ENCODE assay signal across 20 cellular contexts in genomic region chr12:93634416-93634815, GRCh38. TPM values are rescaled to one million over a fixed set of nuclear protein-coding genes. Genes with fewer than 3 reads are reported as not detected.
DNase-seq lines count a peak whose midpoint lies in the region; ATAC-seq and TF ChIP-seq lines count a peak whose summit lies in the region.
"Had no signal": no experiment of that assay in that cellular context is flagged by ENCODE, and none has a peak within 500 bp of the region (broad histone marks: within the 10 kb centered on the region; RNA-seq: fewer than 3 reads in every experiment).

No MANE protein-coding gene starts in this region.

- peaks cover 4% of the 10 kb centered on the region for H3K9me3 Mint-ChIP-seq in activated naive CD4-positive, alpha-beta T cell treated with anti-CD3 and anti-CD28 coated beads for 36 hours

- H3K9ac ChIP-seq in SK-N-SH: no peak overlapping the region

- no peaks in the 10 kb centered on the region for H3K9me2 ChIP-seq in SK-N-SH

- peaks cover 16% of the 10 kb centered on the region for H3F3A ChIP-seq in SK-N-SH (replicated peaks; ENCODE audit: insufficient read depth)

- H3K36me3 Mint-ChIP-seq in activated naive CD4-positive, alpha-beta T cell treated with anti-CD3 and anti-CD28 coated beads for 36 hours (ENCODE audit: low read depth): no peaks in the 10 kb centered on the region
- H3K36me3 Mint-ChIP-seq: brain; CD4-positive, alpha-beta memory T cell; natural killer cell treated with Interleukin-12 subunit alpha and Interleukin-12 subunit beta and Interleukin-15 and Interleukin-18, amount 100 ng/mL, for 72 hours had no signal

- no peak for ATAC-seq in HG03460 (IDR thresholded peaks at IDR 0.05; ENCODE audit: unreplicated experiment)
- ATAC-seq: activated naive CD4-positive, alpha-beta T cell treated with anti-CD3 and anti-CD28 coated beads, Interleukin-2, amount 50 U/mL, for 72 hours; natural killer cell treated with Interleukin-12 subunit alpha and Interleukin-12 subunit beta and Interleukin-15 and Interleukin-18, amount 100 ng/mL, for 72 hours had no signal

- TF ChIP-seq EP300 in SK-N-SH (IDR thresholded peaks at IDR 0.05; ENCODE audit: borderline replicate concordance in 1 of 2, low read depth in 1 of 2, low read length in 1 of 2): no peak

- CTCF ChIA-PET in SK-N-SH (lab: Yijun Ruan, JAX): no interaction called here
- CTCF ChIA-PET in activated naive CD4-positive, alpha-beta T cell treated with anti-CD3 and anti-CD28 coated beads for 36 hours (lab: Charles Lee): interaction anchor here (0.6 kb wide), 1 partner anchor 21 kb away, joined by 3 read pairs; no protein-coding TSS in a partner anchor

- POLR2A ChIA-PET in SK-N-SH (lab: Yijun Ruan, JAX): no interaction called here

- H3K27ac Mint-ChIP-seq in activated naive CD4-positive, alpha-beta T cell treated with anti-CD3 and anti-CD28 coated beads for 36 hours: no peak overlapping the region
- H3K27ac Mint-ChIP-seq: activated naive CD4-positive, alpha-beta T cell treated with anti-CD3 and anti-CD28 coated beads, Interleukin-2, amount 50 U/mL, for 72 hours; brain; CD4-positive, alpha-beta memory T cell; dendritic cell treated with granulocyte-macrophage colony-stimulating factor and Interleukin-4, amounts not matched to agents 40 ng/mL and 50 ng/mL, for 4 days; IgD-negative memory B cell; natural killer cell treated with Interleukin-12 subunit alpha and Interleukin-12 subunit beta and Interleukin-15 and Interleukin-18, amount 100 ng/mL, for 72 hours had no signal

- H3K4me3 ChIP-seq in SK-N-SH (ENCODE audit: low read depth in 2 of 2, low read length in 1 of 2) (no peak overlapping the region), skeletal muscle cell (ENCODE audit: low read depth, low read length) (no peak overlapping the region)
- H3K4me3 ChIP-seq: sigmoid colon, thoracic aorta had no signal

- no peak overlapping the region for H3K4me3 Mint-ChIP-seq in activated naive CD4-positive, alpha-beta T cell treated with anti-CD3 and anti-CD28 coated beads for 36 hours
- H3K4me3 Mint-ChIP-seq: brain; CD4-positive, alpha-beta memory T cell; dendritic cell treated with granulocyte-macrophage colony-stimulating factor and Interleukin-4, amounts not matched to agents 40 ng/mL and 50 ng/mL, for 4 days; IgD-negative memory B cell; natural killer cell treated with Interleukin-12 subunit alpha and Interleukin-12 subunit beta and Interleukin-15 and Interleukin-18, amount 100 ng/mL, for 72 hours had no signal

- H4K20me1 ChIP-seq in SK-N-SH (ENCODE audit: insufficient read depth): no peaks in the 10 kb centered on the region

- H3K27me3 ChIP-seq in SK-N-SH (ENCODE audit: insufficient read depth): no peaks in the 10 kb centered on the region
- H3K27me3 ChIP-seq: sigmoid colon had no signal

- H3K4me2 ChIP-seq in SK-N-SH: no peak overlapping the region

- no peaks in the 10 kb centered on the region for H3K79me2 ChIP-seq in SK-N-SH (ENCODE audit: insufficient read depth)

- intact Hi-C loops in activated naive CD4-positive, alpha-beta T cell treated with anti-CD3 and anti-CD28 coated beads for 36 hours (cut with micrococcal nuclease): no loop called here

- no peaks in the 10 kb centered on the region for H3K9me3 ChIP-seq in SK-N-SH
- H3K9me3 ChIP-seq: sigmoid colon, thoracic aorta had no signal

- no peak overlapping the region for H2AFZ ChIP-seq in SK-N-SH (ENCODE audit: low read depth)

- no peaks in the 10 kb centered on the region for H3K36me3 ChIP-seq in SK-N-SH (replicated peaks in 1 of 2; ENCODE audit: control insufficient read depth in 1 of 2, insufficient read depth in 2 of 2, low read length in 1 of 2)
- H3K36me3 ChIP-seq: sigmoid colon, thoracic aorta had no signal

- H3K4me1 ChIP-seq in SK-N-SH (ENCODE audit: control insufficient read depth in 1 of 2, insufficient read depth in 2 of 2, low read depth in 1 of 2, low read length in 1 of 2): no peaks in the 10 kb centered on the region; a peak in 1 of 4 replicates
- H3K4me1 ChIP-seq: sigmoid colon had no signal

- 62% methylated on average over 3 of the region's 3 CpGs for WGBS in SK-N-SH (ENCODE audit: low lambda C conversion rate)

- peak; percentile 25 for DNase-seq in GM03348 (ENCODE audit: low spot score)
- DNase-seq in SK-N-SH: no peak
- peak; percentile 79 for DNase-seq in fibroblast of gingiva (ENCODE audit: low read depth)
- DNase-seq in skeletal muscle cell (ENCODE audit: low read depth): peak; percentile 88
- DNase-seq in NCI-H2227 treated with DMSO at 0.1 percent for 48 hours (lab: John Stamatoyannopoulos, UW): no peak
- DNase-seq in activated naive CD4-positive, alpha-beta T cell treated with anti-CD3 and anti-CD28 coated beads for 36 hours: no peak
- no peak for DNase-seq in activated CD4-positive, alpha-beta T cell treated with anti-CD3 and anti-CD28 coated beads, Interleukin-2, amount 50 U/mL, for 1 hour
- DNase-seq: activated T-cell treated with anti-CD3 and anti-CD28 coated beads, Interleukin-2, amount 50 U/mL, for 48 hours; CD4-positive, alpha-beta memory T cell; DMS53; NCI-H1436 treated with DMSO at 0.1 percent for 48 hours; NCI-H524; sigmoid colon had no signal

- peaks cover 2% of the 10 kb centered on the region for H3K27me3 Mint-ChIP-seq in activated naive CD4-positive, alpha-beta T cell treated with anti-CD3 and anti-CD28 coated beads for 36 hours (ENCODE audit: low read depth)

- H3K27ac ChIP-seq in SK-N-SH (ENCODE audit: low read depth in 2 of 2, low read length in 1 of 2): 0 out of 4 replicates have a peak overlapping the region, but pooled peaks of 1 of the 2 experiments have one; percentile 24
- H3K27ac ChIP-seq: sigmoid colon, thoracic aorta had no signal

- no peak for TF ChIP-seq RAD21 in SK-N-SH (IDR thresholded peaks at IDR 0.05; ENCODE audit: low read length)

- TF ChIP-seq CTCF in SK-N-SH (IDR thresholded peaks at IDR 0.05): no peak

- H3K4me1 Mint-ChIP-seq in activated naive CD4-positive, alpha-beta T cell treated with anti-CD3 and anti-CD28 coated beads for 36 hours (ENCODE audit: low read depth): no peaks in the 10 kb centered on the region
- H3K4me1 Mint-ChIP-seq: CD4-positive, alpha-beta memory T cell had no signal

TF ChIP-seq in SK-N-SH, 30 proteins besides CTCF, POLR2A, EP300 and RAD21:
- TF ChIP-seq SIN3A (IDR thresholded peaks at IDR 0.05; ENCODE audit: borderline replicate concordance, low read depth, low read length): no peak
- no peak for TF ChIP-seq USF2 (IDR thresholded peaks at IDR 0.05; ENCODE audit: borderline replicate concordance, low read depth, low read length)
- no peak for TF ChIP-seq NRF1 (IDR thresholded peaks at IDR 0.05; ENCODE audit: low read depth, low read length)
- TF ChIP-seq, protein P1, sequence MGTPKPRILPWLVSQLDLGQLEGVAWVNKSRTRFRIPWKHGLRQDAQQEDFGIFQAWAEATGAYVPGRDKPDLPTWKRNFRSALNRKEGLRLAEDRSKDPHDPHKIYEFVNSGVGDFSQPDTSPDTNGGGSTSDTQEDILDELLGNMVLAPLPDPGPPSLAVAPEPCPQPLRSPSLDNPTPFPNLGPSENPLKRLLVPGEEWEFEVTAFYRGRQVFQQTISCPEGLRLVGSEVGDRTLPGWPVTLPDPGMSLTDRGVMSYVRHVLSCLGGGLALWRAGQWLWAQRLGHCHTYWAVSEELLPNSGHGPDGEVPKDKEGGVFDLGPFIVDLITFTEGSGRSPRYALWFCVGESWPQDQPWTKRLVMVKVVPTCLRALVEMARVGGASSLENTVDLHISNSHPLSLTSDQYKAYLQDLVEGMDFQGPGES (IDR thresholded peaks at IDR 0.05; ENCODE audit: low read depth, low read length): no peak
- TF ChIP-seq, protein P2, sequence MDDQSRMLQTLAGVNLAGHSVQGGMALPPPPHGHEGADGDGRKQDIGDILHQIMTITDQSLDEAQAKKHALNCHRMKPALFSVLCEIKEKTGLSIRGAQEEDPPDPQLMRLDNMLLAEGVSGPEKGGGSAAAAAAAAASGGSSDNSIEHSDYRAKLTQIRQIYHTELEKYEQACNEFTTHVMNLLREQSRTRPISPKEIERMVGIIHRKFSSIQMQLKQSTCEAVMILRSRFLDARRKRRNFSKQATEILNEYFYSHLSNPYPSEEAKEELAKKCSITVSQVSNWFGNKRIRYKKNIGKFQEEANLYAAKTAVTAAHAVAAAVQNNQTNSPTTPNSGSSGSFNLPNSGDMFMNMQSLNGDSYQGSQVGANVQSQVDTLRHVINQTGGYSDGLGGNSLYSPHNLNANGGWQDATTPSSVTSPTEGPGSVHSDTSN (IDR thresholded peaks at IDR 0.05): 0 out of 2 replicates have a peak, but pooled peaks have one; percentile 12
- TF ChIP-seq TEAD4 (IDR thresholded peaks at IDR 0.05; ENCODE audit: borderline replicate concordance, insufficient read depth): no peak

RNA-seq across cellular contexts. Expression of gene CRADD, which starts 42.8 kb away (rescaled TPM):
- 13.6 and 16.7 TPM in 2 replicates for polyA plus RNA-seq in SK-N-SH (2012; rRNA removed)
- 14.4 and 17.0 TPM in 2 replicates for polyA plus RNA-seq in SK-N-SH (2012; cell fraction: cytosol; rRNA removed)
- 7.7 and 9.2 TPM in 2 replicates for polyA plus RNA-seq in SK-N-SH (2012; cell fraction: nucleus; rRNA removed)
- 10 to 100 TPM; 14.3 to 15.6 TPM for total RNA-seq in activated naive CD4-positive, alpha-beta T cell treated with anti-CD3 and anti-CD28 coated beads for 36 hours

Comparison
In these comparisons a context has a peak if more than half of its experiments do, and no peak if none do; other contexts are left out.
1. DNase-seq: peak in GM03348 (single experiment), fibroblast of gingiva (single experiment) and skeletal muscle cell (single experiment); none in SK-N-SH (single experiment), NCI-H2227 treated with DMSO at 0.1 percent for 48 hours (single experiment), activated naive CD4-positive, alpha-beta T cell treated with anti-CD3 and anti-CD28 coated beads for 36 hours (single experiment) and activated CD4-positive, alpha-beta T cell treated with anti-CD3 and anti-CD28 coated beads, Interleukin-2, amount 50 U/mL, for 1 hour (single experiment).